ENCODE assay signal across 1 cellular context in the genomic region with DNA sequence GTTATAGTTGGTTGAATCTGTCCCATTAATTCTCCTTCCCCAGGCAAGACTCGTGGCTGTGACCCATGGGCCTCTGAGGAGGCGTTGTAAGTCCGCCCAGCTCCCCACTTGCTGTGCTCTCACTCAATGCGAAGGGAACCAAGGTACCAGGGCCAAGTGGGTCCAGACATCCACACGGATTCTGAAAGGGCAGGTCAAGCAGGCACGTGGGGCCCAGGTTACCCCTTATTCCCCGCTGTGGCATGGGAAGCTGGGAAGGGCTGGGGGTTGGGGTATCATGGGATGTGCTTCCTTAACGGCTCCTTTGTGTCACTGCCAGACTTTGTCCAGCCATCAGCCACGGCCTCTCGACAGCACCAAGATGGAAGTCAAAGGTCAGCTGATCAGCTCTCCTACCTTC.
TF ChIP-seq lines count a peak whose summit lies in the region.

No MANE protein-coding gene starts in this region.

TF ChIP-seq in GM23338, 12 proteins besides CTCF, POLR2A, EP300 and RAD21:
- no peak for TF ChIP-seq EZH2phosphoT487 (IDR thresholded peaks at IDR 0.05; ENCODE audit: unreplicated experiment)
- TF ChIP-seq CREB1 (CRISPR knock-in tag; IDR thresholded peaks at IDR 0.05; ENCODE audit: low read depth) = no peak
- TF ChIP-seq EZH2 (IDR thresholded peaks at IDR 0.05; ENCODE audit: low read depth, unreplicated experiment) = no peak
- no peak for TF ChIP-seq REST (IDR thresholded peaks at IDR 0.05; ENCODE audit: unreplicated experiment)
- no peak for TF ChIP-seq JUNB (IDR thresholded peaks at IDR 0.05; ENCODE audit: unreplicated experiment)
- TF ChIP-seq ZNF331 (CRISPR knock-in tag; IDR thresholded peaks at IDR 0.05; ENCODE audit: low read depth) = no peak
- TF ChIP-seq ETS1 (IDR thresholded peaks at IDR 0.05) = no peak
- TF ChIP-seq NANOG (IDR thresholded peaks at IDR 0.05; ENCODE audit: borderline replicate concordance) = no peak
- no peak for TF ChIP-seq ZNF114 (CRISPR knock-in tag; IDR thresholded peaks at IDR 0.05)
- TF ChIP-seq POLR2AphosphoS5 (IDR thresholded peaks at IDR 0.05; ENCODE audit: low read depth) = no peak
